8 cellular contexts compared by ENCODE assay signal in the genomic region with DNA sequence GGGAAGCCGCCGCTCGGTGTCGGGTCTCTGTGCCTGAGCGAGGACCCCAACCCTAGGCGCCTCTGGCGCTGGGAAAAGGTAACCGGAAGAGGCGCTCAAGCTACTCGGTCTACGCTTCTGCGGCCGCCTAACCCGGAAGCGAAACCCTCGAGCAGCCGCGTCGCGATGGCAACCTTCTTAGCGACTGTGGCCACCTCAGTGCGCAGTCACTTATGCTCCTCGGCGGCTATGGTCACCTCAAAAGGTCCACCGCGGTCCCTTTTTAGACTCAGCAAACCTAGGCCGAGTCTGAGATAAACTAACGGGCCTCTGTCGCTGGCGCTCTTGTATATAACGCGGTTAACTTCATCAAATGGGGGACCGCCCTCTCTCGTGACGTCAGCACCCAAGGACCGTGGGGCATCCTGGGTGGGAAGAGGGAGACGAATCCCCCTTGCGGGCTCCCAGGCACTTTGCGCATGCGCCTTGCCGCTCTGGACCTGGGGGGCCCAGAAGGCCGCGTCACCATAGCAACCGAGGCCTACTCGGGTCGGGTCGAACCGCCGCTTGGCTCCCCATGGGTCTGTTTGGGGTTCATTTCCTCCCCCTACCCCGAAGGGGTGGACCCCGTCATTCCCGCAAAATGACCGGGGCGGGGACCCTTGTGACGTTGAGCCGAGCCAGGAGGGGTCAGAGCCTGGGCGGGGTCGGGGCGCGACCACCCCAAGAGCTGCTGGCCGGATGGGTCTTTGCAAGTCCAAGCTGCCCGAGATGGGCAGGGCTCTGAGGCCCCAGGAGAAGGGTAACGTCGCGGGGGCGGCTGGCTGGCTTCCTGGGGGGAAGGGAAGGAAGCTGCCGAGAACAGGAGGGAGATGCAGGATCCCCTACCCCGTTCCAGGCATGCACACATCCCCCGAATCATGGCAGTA. TPM values are rescaled to one million over a fixed set of nuclear protein-coding genes. Genes with fewer than 3 reads are reported as not detected.
DNase-seq lines count a peak whose midpoint lies in the region; ATAC-seq and TF ChIP-seq lines count a peak whose summit lies in the region.

A gene with protein sequence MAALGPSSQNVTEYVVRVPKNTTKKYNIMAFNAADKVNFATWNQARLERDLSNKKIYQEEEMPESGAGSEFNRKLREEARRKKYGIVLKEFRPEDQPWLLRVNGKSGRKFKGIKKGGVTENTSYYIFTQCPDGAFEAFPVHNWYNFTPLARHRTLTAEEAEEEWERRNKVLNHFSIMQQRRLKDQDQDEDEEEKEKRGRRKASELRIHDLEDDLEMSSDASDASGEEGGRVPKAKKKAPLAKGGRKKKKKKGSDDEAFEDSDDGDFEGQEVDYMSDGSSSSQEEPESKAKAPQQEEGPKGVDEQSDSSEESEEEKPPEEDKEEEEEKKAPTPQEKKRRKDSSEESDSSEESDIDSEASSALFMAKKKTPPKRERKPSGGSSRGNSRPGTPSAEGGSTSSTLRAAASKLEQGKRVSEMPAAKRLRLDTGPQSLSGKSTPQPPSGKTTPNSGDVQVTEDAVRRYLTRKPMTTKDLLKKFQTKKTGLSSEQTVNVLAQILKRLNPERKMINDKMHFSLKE (minus strand): TSS at position 91 of the 908 bp plus-strand sequence. CDS start 169 bp downstream, outside the sequence.

- peak within 1 kb of the TSS; percentile 79 for H3K4me3 ChIP-seq in astrocyte of the cerebellum (ENCODE audit: low read depth, low read length)
- H3K4me3 ChIP-seq in hepatocyte, result peak within 1 kb of the TSS; percentile 44

- TF ChIP-seq POLR2A in GM15510 (IDR thresholded peaks at IDR 0.05; ENCODE audit: borderline replicate concordance, extremely low read depth, insufficient read length), result peak; percentile 60

- H3K79me2 ChIP-seq in hepatocyte, result peaks cover 30% of the 10 kb centered on the region

- H3K27me3 ChIP-seq in hepatocyte, result no peaks in the 10 kb centered on the region

- no peak for TF ChIP-seq CTCF in astrocyte of the cerebellum (IDR thresholded peaks at IDR 0.05; ENCODE audit: low read depth, low read length, missing control alignments)
- peak; percentile 11 for TF ChIP-seq CTCF in hepatocyte (IDR thresholded peaks at IDR 0.05; ENCODE audit: poor library complexity)

- H4K20me1 ChIP-seq in hepatocyte (ENCODE audit: insufficient read depth, poor library complexity, severe bottlenecking), result no peaks in the 10 kb centered on the region

- H3K9me2 ChIP-seq in hepatocyte (replicated peaks; ENCODE audit: insufficient read depth), result no peaks in the 10 kb centered on the region

- DNase-seq in NCI-H2029 treated with DMSO at 0.1 percent for 48 hours (lab: John Stamatoyannopoulos, UW) (peak; percentile 90), T-helper 9 cell (peak; percentile 91), astrocyte of the cerebellum (ENCODE audit: low read depth) (peak; percentile 90), hepatocyte (ENCODE audit: low spot score) (peak; percentile 99), retina (peak; percentile 100)

- H3K36me3 ChIP-seq in hepatocyte (replicated peaks; ENCODE audit: insufficient read depth, low read depth), result no peaks in the 10 kb centered on the region

- peak within 1 kb of the TSS; percentile 68 for H2AFZ ChIP-seq in hepatocyte

- peaks cover 8% of the 10 kb centered on the region for H3K4me1 ChIP-seq in hepatocyte (ENCODE audit: insufficient read depth)

- peak; percentile 81 for ATAC-seq in HG02943 (IDR thresholded peaks at IDR 0.05; ENCODE audit: low read depth, unreplicated experiment)
- no peak for ATAC-seq in HG03469 (IDR thresholded peaks at IDR 0.05; ENCODE audit: unreplicated experiment)

- H3K4me2 ChIP-seq in hepatocyte, result peak within 1 kb of the TSS; percentile 82

- in situ Hi-C loops in astrocyte of the cerebellum (cut with HindIII; ENCODE audit: low sequenced_read_pairs), result no loop called here

- no peaks in the 10 kb centered on the region for H3K9me3 ChIP-seq in hepatocyte (ENCODE audit: low read depth)

- peak within 1 kb of the TSS; percentile 98 for H3K27ac ChIP-seq in hepatocyte

- WGBS in hepatocyte (ENCODE audit: low lambda C conversion rate, missing lambda C conversion rate), result 1% methylated on average over 52 of the region's 69 CpGs

RNA-seq across cellular contexts. Expression of the gene that starts here (rescaled TPM):
- 47.5 and 52.1 TPM in 2 replicates for total RNA-seq in hepatocyte
- polyA plus RNA-seq in hepatocyte, result 40.0 and 44.6 TPM in 2 replicates
